ENCODE assay signal across 14 cellular contexts in the genomic region with DNA sequence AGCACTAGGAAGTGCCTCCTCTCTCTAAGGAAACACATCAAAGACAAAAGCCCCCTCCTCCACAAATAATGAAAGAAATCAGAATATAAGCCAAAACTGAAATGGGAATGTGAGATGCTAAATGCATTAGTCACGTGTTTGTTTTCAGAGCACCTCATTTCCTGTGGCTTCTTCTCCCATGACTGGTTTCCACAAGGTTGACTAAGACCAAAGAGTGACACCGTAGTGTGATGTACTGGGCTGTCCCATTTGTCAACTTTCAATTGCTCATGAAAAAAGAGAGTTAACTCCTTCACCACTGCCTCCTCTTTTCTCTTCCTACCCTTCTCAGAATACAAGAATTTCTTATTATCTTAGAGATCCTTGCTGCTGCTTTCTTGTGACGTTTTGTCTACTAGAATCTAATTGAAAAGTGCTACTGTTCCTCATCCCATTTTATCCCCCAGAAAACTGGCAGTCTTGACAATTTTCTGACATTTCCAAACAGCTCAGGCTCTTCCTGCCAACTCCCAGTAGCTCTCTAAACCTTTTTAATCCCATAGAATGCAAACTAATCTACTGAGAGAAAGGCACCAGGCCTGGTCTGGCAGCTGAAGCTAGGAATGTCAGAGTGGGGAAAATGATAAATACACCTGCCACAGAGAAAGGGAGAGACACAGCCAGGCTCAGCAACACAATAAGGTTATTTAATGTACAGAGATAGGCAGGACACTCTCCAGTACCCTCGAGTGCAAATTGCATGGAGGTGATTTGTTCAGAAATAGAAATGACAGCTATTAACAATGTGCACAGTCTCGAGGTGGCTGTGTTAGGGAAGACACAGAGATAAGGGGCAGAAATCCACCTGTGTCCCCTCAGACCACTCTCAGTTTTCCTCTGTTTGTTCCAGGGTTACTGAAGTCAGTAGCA.
DNase-seq lines count a peak whose midpoint lies in the region; ATAC-seq and TF ChIP-seq lines count a peak whose summit lies in the region.
"Had no signal": no experiment of that assay in that cellular context is flagged by ENCODE, and none has a peak within 500 bp of the region (broad histone marks: within the 10 kb centered on the region; RNA-seq: fewer than 3 reads in every experiment).

No MANE protein-coding gene starts in this region.

- no peak overlapping the region for H3K4me3 Mint-ChIP-seq in HFFc6
- H3K4me3 Mint-ChIP-seq: activated naive CD4-positive, alpha-beta T cell treated with anti-CD3 and anti-CD28 coated beads for 36 hours had no signal

- 0 out of 2 replicates have a peak, but pooled peaks cover 4% of the 10 kb centered on the region for H3K36me3 Mint-ChIP-seq in HFFc6 (ENCODE audit: low read depth)

- H3K36me3 ChIP-seq in RWPE2 (ENCODE audit: low read depth): no peaks in the 10 kb centered on the region
- H3K36me3 ChIP-seq in effector memory CD4-positive, alpha-beta T cell (ENCODE audit: control insufficient read depth, insufficient read depth, low read length): no peaks in the 10 kb centered on the region

- DNase-seq in ACHN: peak; percentile 3
- peak; percentile 32 for DNase-seq in HCEC 1CT
- DNase-seq in RWPE2 (ENCODE audit: low spot score): no peak
- peak; percentile 26 for DNase-seq in glomerular visceral epithelial cell (ENCODE audit: extremely low spot score)
- DNase-seq in effector memory CD4-positive, alpha-beta T cell: no peak
- no peak for DNase-seq in HFFc6
- no peak for DNase-seq in NCI-H69 (lab: John Stamatoyannopoulos, UW)
- DNase-seq: activated naive CD4-positive, alpha-beta T cell treated with anti-CD3 and anti-CD28 coated beads for 36 hours; DMS153; posterior cingulate gyrus; SIG-M5; stimulated activated CD8-positive, alpha-beta memory T cell treated with anti-CD3 and anti-CD28 coated beads, Interleukin-4, amount 100 ng/mL, for 48 hours had no signal

- H3K27ac ChIP-seq in RWPE2 (ENCODE audit: poor library complexity, severe bottlenecking): no peak overlapping the region
- no peak overlapping the region for H3K27ac ChIP-seq in effector memory CD4-positive, alpha-beta T cell (ENCODE audit: insufficient read depth, low read length, poor library complexity, severe bottlenecking)

- peaks cover 54% of the 10 kb centered on the region for H3K9me3 Mint-ChIP-seq in HFFc6

- ATAC-seq in RWPE2 (ENCODE audit: low read depth) (peak; percentile 70), GM21529 (IDR thresholded peaks at IDR 0.05; ENCODE audit: unreplicated experiment) (no peak)
- ATAC-seq: GM12878 had no signal

- in situ Hi-C loops in ACHN (cut with HindIII; ENCODE audit: low pct_ligation_motif_present, low pct_unique_long_range_greater_than_20kb, low sequenced_read_pairs): no loop called here

- H3K27me3 Mint-ChIP-seq in HFFc6 (ENCODE audit: insufficient read depth): no peaks in the 10 kb centered on the region

- H3K27ac Mint-ChIP-seq in HFFc6: no peak overlapping the region
- H3K27ac Mint-ChIP-seq: activated naive CD4-positive, alpha-beta T cell treated with anti-CD3 and anti-CD28 coated beads for 36 hours had no signal

- H3K27me3 ChIP-seq in RWPE2 (ENCODE audit: insufficient read depth, poor library complexity, severe bottlenecking): no peaks in the 10 kb centered on the region
- no peaks in the 10 kb centered on the region for H3K27me3 ChIP-seq in effector memory CD4-positive, alpha-beta T cell (replicated peaks; ENCODE audit: control insufficient read depth, insufficient read depth, low read length, poor library complexity, severe bottlenecking)

- H3K4me1 Mint-ChIP-seq in HFFc6 (ENCODE audit: low read depth): no peaks in the 10 kb centered on the region

- H3K4me3 ChIP-seq in RWPE2 (ENCODE audit: severe bottlenecking): no peak overlapping the region
- no peak overlapping the region for H3K4me3 ChIP-seq in effector memory CD4-positive, alpha-beta T cell (ENCODE audit: insufficient read depth, low read depth, low read length, poor library complexity, severe bottlenecking)
- H3K4me3 ChIP-seq: GM12878 had no signal

- no peaks in the 10 kb centered on the region for H3K4me1 ChIP-seq in RWPE2 (ENCODE audit: insufficient read depth, poor library complexity, severe bottlenecking)
- no peaks in the 10 kb centered on the region for H3K4me1 ChIP-seq in effector memory CD4-positive, alpha-beta T cell (ENCODE audit: control insufficient read depth, insufficient read depth, low read length, poor library complexity, severe bottlenecking)

- no peak for TF ChIP-seq CTCF in RWPE2 (IDR thresholded peaks at IDR 0.05; ENCODE audit: poor library complexity, severe bottlenecking)
- TF ChIP-seq CTCF in HFFc6 (IDR thresholded peaks at IDR 0.05): no peak

- no peaks in the 10 kb centered on the region for H3K9me3 ChIP-seq in RWPE2 (ENCODE audit: severe bottlenecking)
- H3K9me3 ChIP-seq in effector memory CD4-positive, alpha-beta T cell (ENCODE audit: control insufficient read depth, low read length): no peaks in the 10 kb centered on the region

Comparison
In these comparisons a context has a peak if more than half of its experiments do, and no peak if none do; other contexts are left out.
1. DNase-seq: peak in ACHN (single experiment), HCEC 1CT (single experiment) and glomerular visceral epithelial cell (single experiment); none in RWPE2 (single experiment), effector memory CD4-positive, alpha-beta T cell (0 of 3), HFFc6 (single experiment) and NCI-H69 (single experiment).